Comparison of ENCODE assay signal across 1 cellular context in genomic region chr6:149925974-149926777, GRCh38.
A peak's percentile ranks its signal among the peaks of the same experiment; 100 is the strongest.
TF ChIP-seq lines count a peak whose summit lies in the region.

No MANE protein-coding gene starts in this region.

TF ChIP-seq in HepG2, 621 proteins besides CTCF, POLR2A, EP300 and RAD21 (continued from another document):
- TF ChIP-seq ZNF580 (CRISPR knock-in tag; IDR thresholded peaks at IDR 0.05; ENCODE audit: borderline replicate concordance, low read depth) (no peak; the same call in 1 of the 2 replicates), ZNF282 (IDR thresholded peaks at IDR 0.05; ENCODE audit: partially characterized antibody) (no peak), ZNF737 (CRISPR knock-in tag; IDR thresholded peaks at IDR 0.05; ENCODE audit: borderline replicate concordance) (no peak), ZBTB25 (CRISPR knock-in tag; IDR thresholded peaks at IDR 0.05) (0 out of 2 replicates have a peak, but pooled peaks have one; percentile 10), DNMT3B (CRISPR knock-in tag; conservative IDR thresholded peaks at IDR 0.05) (peak; percentile 75; the same call in 1 of the 2 replicates), HNF1B (CRISPR knock-in tag; IDR thresholded peaks at IDR 0.05) (0 out of 2 replicates have a peak, but pooled peaks have one; percentile 46), ZNF264 (CRISPR knock-in tag; IDR thresholded peaks at IDR 0.05) (0 out of 2 replicates have a peak, but pooled peaks have one; percentile 45), ZEB1 (IDR thresholded peaks at IDR 0.05; ENCODE audit: insufficient replicate concordance, low read depth) (no peak), PLRG1 (conservative IDR thresholded peaks at IDR 0.05) (no peak), AKAP8 (CRISPR knock-in tag; IDR thresholded peaks at IDR 0.05) (no peak), SIN3B (IDR thresholded peaks at IDR 0.05; ENCODE audit: low read length) (no peak), SNAPC2 (CRISPR knock-in tag; IDR thresholded peaks at IDR 0.05) (0 out of 2 replicates have a peak, but pooled peaks have one; percentile 54), PAWR (CRISPR knock-in tag; IDR thresholded peaks at IDR 0.05; ENCODE audit: borderline replicate concordance) (no peak), ZNF777 (CRISPR knock-in tag; IDR thresholded peaks at IDR 0.05) (peak; percentile 82), ZFP91 (CRISPR knock-in tag; IDR thresholded peaks at IDR 0.05; ENCODE audit: borderline replicate concordance) (no peak; the same call in 1 of the 2 replicates), ZNF503 (CRISPR knock-in tag; IDR thresholded peaks at IDR 0.05) (no peak), CENPT (CRISPR knock-in tag; IDR thresholded peaks at IDR 0.05; ENCODE audit: low read depth) (no peak), IRF9 (CRISPR knock-in tag; IDR thresholded peaks at IDR 0.05; ENCODE audit: borderline replicate concordance) (no peak), NR0B2 (CRISPR knock-in tag; IDR thresholded peaks at IDR 0.05) (no peak), JUND (CRISPR knock-in tag; IDR thresholded peaks at IDR 0.05) (peak; percentile 64; the same call in 1 of the 2 replicates), HNF4G (IDR thresholded peaks at IDR 0.05; ENCODE audit: borderline replicate concordance, low read depth, low read length) (no peak), HNF4G (CRISPR knock-in tag; IDR thresholded peaks at IDR 0.05; ENCODE audit: borderline replicate concordance, low read depth) (0 out of 2 replicates have a peak, but pooled peaks have one; percentile 11), ZNF510 (CRISPR knock-in tag; IDR thresholded peaks at IDR 0.05; ENCODE audit: low read depth) (peak; percentile 70; the same call in 1 of the 2 replicates), KDM3A (CRISPR knock-in tag; IDR thresholded peaks at IDR 0.05; ENCODE audit: low read depth) (peak; percentile 67; the same call in 1 of the 2 replicates), MAFF (IDR thresholded peaks at IDR 0.05; ENCODE audit: low read depth, low read length) (no peak), ZNF713 (CRISPR knock-in tag; IDR thresholded peaks at IDR 0.05) (no peak), HDAC2 (CRISPR knock-in tag; IDR thresholded peaks at IDR 0.05) (0 out of 2 replicates have a peak, but pooled peaks have one; percentile 23)
